Comparison of ENCODE assay signal across 17 cellular contexts in genomic region chr17:48641541-48642058, GRCh38. TPM values are rescaled to one million over a fixed set of nuclear protein-coding genes. Genes with fewer than 3 reads are reported as not detected.
DNase-seq lines count a peak whose midpoint lies in the region; ATAC-seq and TF ChIP-seq lines count a peak whose summit lies in the region.
"Had no signal": no experiment of that assay in that cellular context is flagged by ENCODE, and none has a peak within 500 bp of the region (broad histone marks: within the 10 kb centered on the region; RNA-seq: fewer than 3 reads in every experiment).

No MANE protein-coding gene starts in this region.

- H3K27me3 ChIP-seq in right lobe of liver: peaks cover 20 to 55% of the 10 kb centered on the region in 2 donors
- H3K27me3 ChIP-seq: testis had no signal

- DNase-seq in stimulated activated naive CD8-positive, alpha-beta T cell treated with anti-CD3 and anti-CD28 coated beads, Interleukin-15, amount 100 ng/mL, for 72 hours: no peak
- no peak for DNase-seq in stimulated activated naive CD8-positive, alpha-beta T cell treated with anti-CD3 and anti-CD28 coated beads, Interleukin-15, Interleukin-2, amounts not matched to agents 100 U/mL and 50 U/mL, for 24 hours
- no peak for DNase-seq in activated T-helper 1 cell treated with anti-CD3 and anti-CD28 coated beads, Interleukin-12 subunit alpha, Interleukin-12 subunit beta, Interleukin-2, Interleukin-4 antibody, amounts not matched to agents 30 ng/mL and 10 ng/mL and 1 ng/mL, durations not matched to agents 14 hours and 24 hours and 36 hours (ENCODE audit: low spot score)
- DNase-seq in mucosa of descending colon (peak in 2 of 3 donors; percentile 44 to 57), sciatic nerve (ENCODE audit: low spot score) (no peak), NCI-H2196 (lab: John Stamatoyannopoulos, UW; ENCODE audit: unreplicated experiment) (no peak), right lobe of liver (no peak)
- DNase-seq: activated CD4-positive, alpha-beta T cell treated with anti-CD3 and anti-CD28 coated beads, Interleukin-2, amount 50 U/mL, for 4 hours; anterior cingulate cortex; foreskin fibroblast; GOT3; NCI-H187; PC-9; testis had no signal

- TF ChIP-seq CTCF in mucosa of descending colon (IDR thresholded peaks at IDR 0.05): no peak
- TF ChIP-seq CTCF in right lobe of liver (IDR thresholded peaks at IDR 0.05): no peak

- peak overlapping the region; percentile 13 to 24 for H3K4me3 Mint-ChIP-seq in stimulated activated naive CD8-positive, alpha-beta T cell treated with anti-CD3 and anti-CD28 coated beads, Interleukin-15, amount 100 ng/mL, for 72 hours
- no peak overlapping the region for H3K4me3 Mint-ChIP-seq in activated T-helper 1 cell treated with anti-CD3 and anti-CD28 coated beads, Interleukin-12 subunit alpha, Interleukin-12 subunit beta, Interleukin-2, Interleukin-4 antibody, amounts not matched to agents 30 ng/mL and 10 ng/mL and 1 ng/mL, durations not matched to agents 14 hours and 24 hours and 36 hours

- H3K36me3 Mint-ChIP-seq in activated T-helper 1 cell treated with anti-CD3 and anti-CD28 coated beads, Interleukin-12 subunit alpha, Interleukin-12 subunit beta, Interleukin-2, Interleukin-4 antibody, amounts not matched to agents 30 ng/mL and 10 ng/mL and 1 ng/mL, durations not matched to agents 14 hours and 24 hours and 36 hours (ENCODE audit: low read depth): peaks cover 2% of the 10 kb centered on the region

- no peaks in the 10 kb centered on the region for H3K9me3 ChIP-seq in mucosa of descending colon
- no peaks in the 10 kb centered on the region for H3K9me3 ChIP-seq in right lobe of liver
- H3K9me3 ChIP-seq: neutrophil, testis had no signal

- H3K27ac Mint-ChIP-seq in stimulated activated naive CD8-positive, alpha-beta T cell treated with anti-CD3 and anti-CD28 coated beads, Interleukin-15, amount 100 ng/mL, for 72 hours: no peak overlapping the region
- H3K27ac Mint-ChIP-seq in activated T-helper 1 cell treated with anti-CD3 and anti-CD28 coated beads, Interleukin-12 subunit alpha, Interleukin-12 subunit beta, Interleukin-2, Interleukin-4 antibody, amounts not matched to agents 30 ng/mL and 10 ng/mL and 1 ng/mL, durations not matched to agents 14 hours and 24 hours and 36 hours: peak overlapping the region; percentile 51

- no peak for TF ChIP-seq POLR2A in right lobe of liver (IDR thresholded peaks at IDR 0.05)

- H3K4me1 Mint-ChIP-seq in stimulated activated naive CD8-positive, alpha-beta T cell treated with anti-CD3 and anti-CD28 coated beads, Interleukin-15, amount 100 ng/mL, for 72 hours: peaks cover 34% of the 10 kb centered on the region
- peaks cover 17% of the 10 kb centered on the region for H3K4me1 Mint-ChIP-seq in activated T-helper 1 cell treated with anti-CD3 and anti-CD28 coated beads, Interleukin-12 subunit alpha, Interleukin-12 subunit beta, Interleukin-2, Interleukin-4 antibody, amounts not matched to agents 30 ng/mL and 10 ng/mL and 1 ng/mL, durations not matched to agents 14 hours and 24 hours and 36 hours (ENCODE audit: low read depth)

- no peak overlapping the region for H3K4me3 ChIP-seq in mucosa of descending colon
- H3K4me3 ChIP-seq in right lobe of liver: no peak overlapping the region
- H3K4me3 ChIP-seq: PC-9, testis had no signal

- intact Hi-C loops in activated T-helper 1 cell treated with anti-CD3 and anti-CD28 coated beads, Interleukin-12 subunit alpha, Interleukin-12 subunit beta, Interleukin-2, Interleukin-4 antibody, amounts not matched to agents 30 ng/mL and 10 ng/mL and 1 ng/mL, durations not matched to agents 14 hours and 24 hours and 36 hours (cut with micrococcal nuclease): loop anchor here (10.0 kb wide), 1 partner anchor 353 kb away; the partner anchor contains the start of gene IGF2BP1
- intact Hi-C loops in mucosa of descending colon (cut with DNase I, micrococcal nuclease) (no loop called here), sciatic nerve (cut with DNase I) (no loop called here), right lobe of liver (cut with DNase I) (no loop called here)

- H3K9me3 Mint-ChIP-seq in stimulated activated naive CD8-positive, alpha-beta T cell treated with anti-CD3 and anti-CD28 coated beads, Interleukin-15, amount 100 ng/mL, for 72 hours: no peaks in the 10 kb centered on the region
- no peaks in the 10 kb centered on the region for H3K9me3 Mint-ChIP-seq in activated T-helper 1 cell treated with anti-CD3 and anti-CD28 coated beads, Interleukin-12 subunit alpha, Interleukin-12 subunit beta, Interleukin-2, Interleukin-4 antibody, amounts not matched to agents 30 ng/mL and 10 ng/mL and 1 ng/mL, durations not matched to agents 14 hours and 24 hours and 36 hours

- no peak for ATAC-seq in stimulated activated naive CD8-positive, alpha-beta T cell treated with anti-CD3 and anti-CD28 coated beads, Interleukin-15, amount 100 ng/mL, for 72 hours
- no peak for ATAC-seq in stimulated activated naive CD8-positive, alpha-beta T cell treated with anti-CD3 and anti-CD28 coated beads, Interleukin-15, Interleukin-2, amounts not matched to agents 100 U/mL and 50 U/mL, for 24 hours
- no peak for ATAC-seq in mucosa of descending colon
- ATAC-seq in sciatic nerve: no peak
- no peak for ATAC-seq in GM18867 (IDR thresholded peaks at IDR 0.05; ENCODE audit: unreplicated experiment)
- no peak for ATAC-seq in right lobe of liver

- no peaks in the 10 kb centered on the region for H3K36me3 ChIP-seq in mucosa of descending colon (ENCODE audit: low read depth)
- no peaks in the 10 kb centered on the region for H3K36me3 ChIP-seq in right lobe of liver
- H3K36me3 ChIP-seq: neutrophil had no signal

- peaks cover 100% of the 10 kb centered on the region for H3K27me3 Mint-ChIP-seq in stimulated activated naive CD8-positive, alpha-beta T cell treated with anti-CD3 and anti-CD28 coated beads, Interleukin-15, amount 100 ng/mL, for 72 hours
- peaks cover 94% of the 10 kb centered on the region for H3K27me3 Mint-ChIP-seq in activated T-helper 1 cell treated with anti-CD3 and anti-CD28 coated beads, Interleukin-12 subunit alpha, Interleukin-12 subunit beta, Interleukin-2, Interleukin-4 antibody, amounts not matched to agents 30 ng/mL and 10 ng/mL and 1 ng/mL, durations not matched to agents 14 hours and 24 hours and 36 hours (ENCODE audit: insufficient read depth)

- peaks cover 6% of the 10 kb centered on the region for H3K4me1 ChIP-seq in mucosa of descending colon (ENCODE audit: low read depth)
- H3K4me1 ChIP-seq in right lobe of liver: no peaks in the 10 kb centered on the region
- H3K4me1 ChIP-seq: testis had no signal

- 5% methylated on average over 25 of the region's 29 CpGs for whole genome bisulfite sequencing in right lobe of liver (ENCODE audit: insufficient coverage, low coverage, low lambda C conversion rate, missing lambda C conversion rate)

- no peak overlapping the region for H3K27ac ChIP-seq in right lobe of liver
- H3K27ac ChIP-seq: neutrophil, PC-9, testis had no signal

RNA-seq across cellular contexts. Expression of gene HOXB9, which starts 15.4 kb away (rescaled TPM):
- total RNA-seq in activated T-helper 1 cell treated with anti-CD3 and anti-CD28 coated beads, Interleukin-12 subunit alpha, Interleukin-12 subunit beta, Interleukin-2, Interleukin-4 antibody, amounts not matched to agents 30 ng/mL and 10 ng/mL and 1 ng/mL, durations not matched to agents 14 hours and 24 hours and 36 hours: 0.27 and 0.39 TPM in 2 replicates
- 10 to 100 TPM; 40.1 to 78.4 (median 41.5) TPM for total RNA-seq in mucosa of descending colon
- total RNA-seq in sciatic nerve: 0.18 TPM
- total RNA-seq in right lobe of liver: not detected
- total RNA-seq: liver had no signal

RNA-seq across cellular contexts. Expression of gene HOXB8, which starts 26.5 kb away (rescaled TPM):
- not detected in 2 replicates for total RNA-seq in activated T-helper 1 cell treated with anti-CD3 and anti-CD28 coated beads, Interleukin-12 subunit alpha, Interleukin-12 subunit beta, Interleukin-2, Interleukin-4 antibody, amounts not matched to agents 30 ng/mL and 10 ng/mL and 1 ng/mL, durations not matched to agents 14 hours and 24 hours and 36 hours
- total RNA-seq in mucosa of descending colon (1 to 10 TPM; 4.2 to 7.5 (median 5.6) TPM), sciatic nerve (0.98 TPM), right lobe of liver (not detected)
- total RNA-seq: liver had no signal

RNA-seq across cellular contexts. Expression of gene HOXB7, which starts 30.8 kb away (rescaled TPM):
- 0.49 and 0.51 TPM in 2 replicates for total RNA-seq in activated T-helper 1 cell treated with anti-CD3 and anti-CD28 coated beads, Interleukin-12 subunit alpha, Interleukin-12 subunit beta, Interleukin-2, Interleukin-4 antibody, amounts not matched to agents 30 ng/mL and 10 ng/mL and 1 ng/mL, durations not matched to agents 14 hours and 24 hours and 36 hours
- total RNA-seq in mucosa of descending colon: 10 to 100 TPM; 10.9 to 29.1 (median 22.4) TPM
- total RNA-seq in sciatic nerve: 8.1 TPM
- under 1 TPM in 4 of 6 experiments, not detected in 2; 0.16 to 0.79 (median 0.30) TPM for total RNA-seq in right lobe of liver

RNA-seq across cellular contexts. Expression of gene HOXB6, which starts 36.8 kb away (rescaled TPM):
- total RNA-seq in activated T-helper 1 cell treated with anti-CD3 and anti-CD28 coated beads, Interleukin-12 subunit alpha, Interleukin-12 subunit beta, Interleukin-2, Interleukin-4 antibody, amounts not matched to agents 30 ng/mL and 10 ng/mL and 1 ng/mL, durations not matched to agents 14 hours and 24 hours and 36 hours: 0.71 and 0.99 TPM in 2 replicates
- total RNA-seq in mucosa of descending colon (10 to 100 TPM; 41.3 to 68.8 (median 50.9) TPM), sciatic nerve (6.3 TPM), right lobe of liver (under 1 TPM; 0.18 to 0.83 (median 0.56) TPM)

RNA-seq across cellular contexts. Expression of gene HOXB5, which starts 48.0 kb away (rescaled TPM):
- 0.10 TPM in 1 of 2 replicates, not detected in the other for total RNA-seq in activated T-helper 1 cell treated with anti-CD3 and anti-CD28 coated beads, Interleukin-12 subunit alpha, Interleukin-12 subunit beta, Interleukin-2, Interleukin-4 antibody, amounts not matched to agents 30 ng/mL and 10 ng/mL and 1 ng/mL, durations not matched to agents 14 hours and 24 hours and 36 hours
- total RNA-seq in mucosa of descending colon: 10 to 100 TPM; 16.2 to 29.3 (median 19.9) TPM
- total RNA-seq in sciatic nerve: 2.4 TPM
- under 1 TPM in 5 of 6 experiments, not detected in 1; 0.11 to 0.29 (median 0.19) TPM for total RNA-seq in right lobe of liver

Comparison
In these comparisons a context has a peak if more than half of its experiments do, and no peak if none do; other contexts are left out.
1. DNase-seq: peak in mucosa of descending colon (2 of 3); none in stimulated activated naive CD8-positive, alpha-beta T cell treated with anti-CD3 and anti-CD28 coated beads, Interleukin-15, amount 100 ng/mL, for 72 hours (0 of 2), stimulated activated naive CD8-positive, alpha-beta T cell treated with anti-CD3 and anti-CD28 coated beads, Interleukin-15, Interleukin-2, amounts not matched to agents 100 U/mL and 50 U/mL, for 24 hours (single experiment), activated T-helper 1 cell treated with anti-CD3 and anti-CD28 coated beads, Interleukin-12 subunit alpha, Interleukin-12 subunit beta, Interleukin-2, Interleukin-4 antibody, amounts not matched to agents 30 ng/mL and 10 ng/mL and 1 ng/mL, durations not matched to agents 14 hours and 24 hours and 36 hours (single experiment), sciatic nerve (single experiment), NCI-H2196 (single experiment) and right lobe of liver (0 of 3).
2. RNA of gene HOXB9, which starts 15.4 kb away (total RNA-seq): 40.1 to 78.4 TPM in mucosa of descending colon; 0.27 to 0.39 TPM in activated T-helper 1 cell treated with anti-CD3 and anti-CD28 coated beads, Interleukin-12 subunit alpha, Interleukin-12 subunit beta, Interleukin-2, Interleukin-4 antibody, amounts not matched to agents 30 ng/mL and 10 ng/mL and 1 ng/mL, durations not matched to agents 14 hours and 24 hours and 36 hours, 0.18 TPM in sciatic nerve (single experiment) and not detected in right lobe of liver; every median in the first group is over 10 times any median in the second.